ENCODE assay signal across 12 cellular contexts in genomic region chr21:33760641-33761103, GRCh38.
DNase-seq lines count a peak whose midpoint lies in the region; ATAC-seq and TF ChIP-seq lines count a peak whose summit lies in the region.
"Had no signal": no experiment of that assay in that cellular context is flagged by ENCODE, and none has a peak within 500 bp of the region (broad histone marks: within the 10 kb centered on the region; RNA-seq: fewer than 3 reads in every experiment).

No MANE protein-coding gene starts in this region.

- peaks cover 21% of the 10 kb centered on the region for H3K4me1 Mint-ChIP-seq in WTC11
- H3K4me1 Mint-ChIP-seq: memory B cell had no signal

- peaks cover 26% of the 10 kb centered on the region for H3K36me3 Mint-ChIP-seq in WTC11
- H3K36me3 Mint-ChIP-seq: memory B cell had no signal

- H3K4me3 ChIP-seq in right atrium auricular region (no peak overlapping the region), spleen (no peak overlapping the region)

- CTCF ChIA-PET in WTC11 (lab: Charles Lee), result no interaction called here

- POLR2A ChIA-PET in WTC11 (lab: Charles Lee), result no interaction called here

- H3K27ac Mint-ChIP-seq in WTC11, result peak overlapping the region; percentile 85
- H3K27ac Mint-ChIP-seq: memory B cell had no signal

- 57 to 80% (median 73%) methylated on average over 3 of the region's 3 CpGs for WGBS in spleen, 5 donors

- H3K9me3 ChIP-seq in right atrium auricular region (no peaks in the 10 kb centered on the region), spleen (no peaks in the 10 kb centered on the region)

- no peak overlapping the region for H3K4me3 Mint-ChIP-seq in WTC11
- H3K4me3 Mint-ChIP-seq: memory B cell had no signal

- H3K27me3 ChIP-seq in right atrium auricular region (no peaks in the 10 kb centered on the region), spleen (replicated peaks in 1 of 7) (no peaks in the 10 kb centered on the region)

- peak; percentile 62 for DNase-seq in GM04504 (ENCODE audit: low read depth)
- no peak for DNase-seq in WTC11 (ENCODE audit: low spot score)
- DNase-seq in right atrium auricular region (ENCODE audit: low spot score), result no peak
- no peak for DNase-seq in spleen
- DNase-seq in putamen (ENCODE audit: low spot score), result no peak
- DNase-seq in OCI-M1 (lab: John Stamatoyannopoulos, UW), result no peak
- no peak for DNase-seq in NCI-H187 treated with DMSO at 0.1 percent for 48 hours (lab: John Stamatoyannopoulos, UW)
- no peak for DNase-seq in NCI-H510A treated with DMSO at 0.1 percent for 48 hours (lab: John Stamatoyannopoulos, UW)
- DNase-seq: effector CD4-positive, alpha-beta T cell; NCI-H1436; stimulated activated CD4-positive, alpha-beta T cell treated with anti-CD3 and anti-CD28 coated beads, Interleukin-4, amount 100 ng/mL, for 4 hours had no signal

- TF ChIP-seq POLR2A in spleen (IDR thresholded peaks at IDR 0.05), result no peak

- H3K4me1 ChIP-seq in right atrium auricular region, result peaks cover 0 to 19% of the 10 kb centered on the region in 2 donors
- H3K4me1 ChIP-seq in spleen, result peaks cover 0 to 18% (median 9%) of the 10 kb centered on the region in 6 donors

- no peaks in the 10 kb centered on the region for H3K27me3 Mint-ChIP-seq in WTC11 (ENCODE audit: low read depth)

- intact Hi-C loops in spleen (cut with DNase I; ENCODE audit: low total_unique reads), result no loop called here

- peak overlapping the region; percentile 61 to 74 for H3K27ac ChIP-seq in right atrium auricular region
- peak overlapping the region in 6 of 8 donors; percentile 58 to 79 (median 72) for H3K27ac ChIP-seq in spleen

- H3K9me3 Mint-ChIP-seq in WTC11, result no peaks in the 10 kb centered on the region
- H3K9me3 Mint-ChIP-seq: memory B cell had no signal

- no peak for ATAC-seq in WTC11

- TF ChIP-seq CTCF in WTC11 (IDR thresholded peaks at IDR 0.05) (no peak), right atrium auricular region (IDR thresholded peaks at IDR 0.05) (no peak), spleen (IDR thresholded peaks at IDR 0.05 in 8 of 11, conservative IDR thresholded peaks at IDR 0.05 in 3 of 11) (no peak)

- H3K36me3 ChIP-seq in right atrium auricular region (no peaks in the 10 kb centered on the region), spleen (peaks cover 0 to 28% (median 0%) of the 10 kb centered on the region in 6 donors)

TF ChIP-seq in WTC11, 78 proteins besides CTCF, POLR2A, EP300 and RAD21:
- TF ChIP-seq OVOL2 (CRISPR knock-in tag; IDR thresholded peaks at IDR 0.05; ENCODE audit: borderline replicate concordance) (no peak), ZNF121 (CRISPR knock-in tag; IDR thresholded peaks at IDR 0.05) (0 out of 2 replicates have a peak, but pooled peaks have one; percentile 5)
